In the genomic region with DNA sequence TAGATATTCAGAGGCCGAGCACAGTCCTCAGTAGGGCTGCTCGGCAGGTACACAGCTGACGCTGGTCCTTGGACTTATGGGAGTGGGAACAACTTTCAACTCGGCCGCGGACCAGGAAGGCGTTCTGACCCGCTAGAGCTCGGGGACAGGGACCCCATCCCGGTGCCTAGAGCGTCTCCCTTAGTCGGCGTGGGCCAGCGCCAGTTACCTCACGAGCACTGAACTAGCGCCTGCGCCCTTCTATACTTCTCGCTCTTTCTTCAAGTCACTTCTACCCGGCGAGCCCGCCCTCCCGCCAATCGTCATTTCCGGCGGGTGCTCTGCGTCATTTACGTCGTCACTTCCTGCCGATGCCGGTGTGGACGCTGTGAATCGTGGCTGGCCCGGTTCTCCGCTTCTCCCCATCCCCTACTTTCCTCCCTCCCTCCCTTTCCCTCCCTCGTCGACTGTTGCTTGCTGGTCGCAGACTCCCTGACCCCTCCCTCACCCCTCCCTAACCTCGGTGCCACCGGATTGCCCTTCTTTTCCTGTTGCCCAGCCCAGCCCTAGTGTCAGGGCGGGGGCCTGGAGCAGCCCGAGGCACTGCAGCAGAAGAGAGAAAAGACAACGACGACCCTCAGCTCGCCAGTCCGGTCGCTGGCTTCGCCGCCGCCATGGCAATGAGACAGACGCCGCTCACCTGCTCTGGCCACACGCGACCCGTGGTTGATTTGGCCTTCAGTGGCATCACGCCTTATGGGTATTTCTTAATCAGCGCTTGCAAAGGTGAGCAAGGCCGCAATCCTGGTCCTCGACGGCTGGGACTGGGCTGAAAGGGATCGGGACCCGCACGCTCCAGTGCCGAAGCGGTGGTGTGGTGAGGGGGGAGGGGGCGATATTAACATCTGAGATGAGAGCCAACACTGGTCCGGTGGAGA, we compare ENCODE assay signal across 1 cellular context.
A peak's percentile ranks its signal among the peaks of the same experiment; 100 is the strongest.
TF ChIP-seq lines count a peak whose summit lies in the region.

Gene STRAP, plus strand, starts transcription at position 333 of the 917 bp plus-strand sequence. Its CDS starts 321 bp downstream, at position 654.

TF ChIP-seq in HepG2, 621 proteins besides CTCF, POLR2A, EP300 and RAD21 (continued from another document and continues in another):
- peak; percentile 94 for TF ChIP-seq ZHX2 (IDR thresholded peaks at IDR 0.05; ENCODE audit: low read depth)
- TF ChIP-seq ZHX2 (CRISPR knock-in tag; IDR thresholded peaks at IDR 0.05; ENCODE audit: borderline replicate concordance) = no peak
- peak; percentile 59; the same call in 1 of the 2 replicates for TF ChIP-seq ZNF296 (CRISPR knock-in tag; conservative IDR thresholded peaks at IDR 0.05)
- TF ChIP-seq, protein P1, sequence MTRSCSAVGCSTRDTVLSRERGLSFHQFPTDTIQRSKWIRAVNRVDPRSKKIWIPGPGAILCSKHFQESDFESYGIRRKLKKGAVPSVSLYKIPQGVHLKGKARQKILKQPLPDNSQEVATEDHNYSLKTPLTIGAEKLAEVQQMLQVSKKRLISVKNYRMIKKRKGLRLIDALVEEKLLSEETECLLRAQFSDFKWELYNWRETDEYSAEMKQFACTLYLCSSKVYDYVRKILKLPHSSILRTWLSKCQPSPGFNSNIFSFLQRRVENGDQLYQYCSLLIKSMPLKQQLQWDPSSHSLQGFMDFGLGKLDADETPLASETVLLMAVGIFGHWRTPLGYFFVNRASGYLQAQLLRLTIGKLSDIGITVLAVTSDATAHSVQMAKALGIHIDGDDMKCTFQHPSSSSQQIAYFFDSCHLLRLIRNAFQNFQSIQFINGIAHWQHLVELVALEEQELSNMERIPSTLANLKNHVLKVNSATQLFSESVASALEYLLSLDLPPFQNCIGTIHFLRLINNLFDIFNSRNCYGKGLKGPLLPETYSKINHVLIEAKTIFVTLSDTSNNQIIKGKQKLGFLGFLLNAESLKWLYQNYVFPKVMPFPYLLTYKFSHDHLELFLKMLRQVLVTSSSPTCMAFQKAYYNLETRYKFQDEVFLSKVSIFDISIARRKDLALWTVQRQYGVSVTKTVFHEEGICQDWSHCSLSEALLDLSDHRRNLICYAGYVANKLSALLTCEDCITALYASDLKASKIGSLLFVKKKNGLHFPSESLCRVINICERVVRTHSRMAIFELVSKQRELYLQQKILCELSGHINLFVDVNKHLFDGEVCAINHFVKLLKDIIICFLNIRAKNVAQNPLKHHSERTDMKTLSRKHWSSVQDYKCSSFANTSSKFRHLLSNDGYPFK (CRISPR knock-in tag; IDR thresholded peaks at IDR 0.05; ENCODE audit: borderline replicate concordance) = peak; percentile 72; the same call in 1 of the 2 replicates
- TF ChIP-seq DR1 (CRISPR knock-in tag; IDR thresholded peaks at IDR 0.05) = peak; percentile 86
- no peak for TF ChIP-seq HNRNPUL1 (IDR thresholded peaks at IDR 0.05; ENCODE audit: low read depth, low read length)
- TF ChIP-seq ATF1 (CRISPR knock-in tag; IDR thresholded peaks at IDR 0.05) = peak; percentile 96
- no peak for TF ChIP-seq ZBTB1 (CRISPR knock-in tag; IDR thresholded peaks at IDR 0.05; ENCODE audit: borderline replicate concordance)
- TF ChIP-seq ZNF33B (CRISPR knock-in tag; IDR thresholded peaks at IDR 0.05) = no peak
- TF ChIP-seq ATAD3A (CRISPR knock-in tag; IDR thresholded peaks at IDR 0.05) = no peak
- no peak for TF ChIP-seq PRDM10 (CRISPR knock-in tag; IDR thresholded peaks at IDR 0.05; ENCODE audit: low read depth)
- TF ChIP-seq ZNF160 (CRISPR knock-in tag; IDR thresholded peaks at IDR 0.05) = peak; percentile 85
- TF ChIP-seq ESRRA (CRISPR knock-in tag; IDR thresholded peaks at IDR 0.05; ENCODE audit: low read depth) = peak; percentile 74
- peak; percentile 80; the same call in 1 of the 2 replicates for TF ChIP-seq ZNF710 (CRISPR knock-in tag; IDR thresholded peaks at IDR 0.05; ENCODE audit: borderline replicate concordance)
- TF ChIP-seq ZNF446 (CRISPR knock-in tag; IDR thresholded peaks at IDR 0.05) = peak; percentile 87
- TF ChIP-seq ZNF607 (CRISPR knock-in tag; IDR thresholded peaks at IDR 0.05; ENCODE audit: borderline replicate concordance) = no peak
- TF ChIP-seq ZFX (CRISPR knock-in tag; IDR thresholded peaks at IDR 0.05; ENCODE audit: low read depth) = peak; percentile 95
- peak; percentile 53; the same call in 1 of the 2 replicates for TF ChIP-seq MAZ (IDR thresholded peaks at IDR 0.05; ENCODE audit: borderline replicate concordance, low read depth, low read length)
- peak; percentile 93 for TF ChIP-seq MAZ (CRISPR knock-in tag; IDR thresholded peaks at IDR 0.05; ENCODE audit: low read depth)
- TF ChIP-seq ZNF260 (CRISPR knock-in tag; IDR thresholded peaks at IDR 0.05; ENCODE audit: borderline replicate concordance, low read depth) = no peak
- TF ChIP-seq CSRNP1 (CRISPR knock-in tag; IDR thresholded peaks at IDR 0.05) = no peak
- TF ChIP-seq MTF1 (CRISPR knock-in tag; IDR thresholded peaks at IDR 0.05) = 0 out of 2 replicates have a peak, but pooled peaks have one; percentile 54
- TF ChIP-seq, protein P2, sequence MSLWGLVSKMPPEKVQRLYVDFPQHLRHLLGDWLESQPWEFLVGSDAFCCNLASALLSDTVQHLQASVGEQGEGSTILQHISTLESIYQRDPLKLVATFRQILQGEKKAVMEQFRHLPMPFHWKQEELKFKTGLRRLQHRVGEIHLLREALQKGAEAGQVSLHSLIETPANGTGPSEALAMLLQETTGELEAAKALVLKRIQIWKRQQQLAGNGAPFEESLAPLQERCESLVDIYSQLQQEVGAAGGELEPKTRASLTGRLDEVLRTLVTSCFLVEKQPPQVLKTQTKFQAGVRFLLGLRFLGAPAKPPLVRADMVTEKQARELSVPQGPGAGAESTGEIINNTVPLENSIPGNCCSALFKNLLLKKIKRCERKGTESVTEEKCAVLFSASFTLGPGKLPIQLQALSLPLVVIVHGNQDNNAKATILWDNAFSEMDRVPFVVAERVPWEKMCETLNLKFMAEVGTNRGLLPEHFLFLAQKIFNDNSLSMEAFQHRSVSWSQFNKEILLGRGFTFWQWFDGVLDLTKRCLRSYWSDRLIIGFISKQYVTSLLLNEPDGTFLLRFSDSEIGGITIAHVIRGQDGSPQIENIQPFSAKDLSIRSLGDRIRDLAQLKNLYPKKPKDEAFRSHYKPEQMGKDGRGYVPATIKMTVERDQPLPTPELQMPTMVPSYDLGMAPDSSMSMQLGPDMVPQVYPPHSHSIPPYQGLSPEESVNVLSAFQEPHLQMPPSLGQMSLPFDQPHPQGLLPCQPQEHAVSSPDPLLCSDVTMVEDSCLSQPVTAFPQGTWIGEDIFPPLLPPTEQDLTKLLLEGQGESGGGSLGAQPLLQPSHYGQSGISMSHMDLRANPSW (CRISPR knock-in tag; IDR thresholded peaks at IDR 0.05; ENCODE audit: borderline replicate concordance) = no peak
- TF ChIP-seq ZSCAN25 (CRISPR knock-in tag; IDR thresholded peaks at IDR 0.05) = peak; percentile 92
- TF ChIP-seq SNAPC5 (CRISPR knock-in tag; IDR thresholded peaks at IDR 0.05; ENCODE audit: borderline replicate concordance) = no peak
- TF ChIP-seq NR2F2 (IDR thresholded peaks at IDR 0.05; ENCODE audit: borderline replicate concordance, low read depth) = no peak; the same call in 1 of the 2 replicates
- TF ChIP-seq ETV5 (CRISPR knock-in tag; IDR thresholded peaks at IDR 0.05; ENCODE audit: borderline replicate concordance) = peak; percentile 66; the same call in 1 of the 2 replicates
- TF ChIP-seq TRIM24 (CRISPR knock-in tag; IDR thresholded peaks at IDR 0.05) = no peak
- peak; percentile 61; the same call in 1 of the 2 replicates for TF ChIP-seq ZNF138 (CRISPR knock-in tag; IDR thresholded peaks at IDR 0.05; ENCODE audit: low read depth)
- no peak for TF ChIP-seq ZNF775 (CRISPR knock-in tag; IDR thresholded peaks at IDR 0.05; ENCODE audit: borderline replicate concordance)
